ENCODE assay signal across 12 cellular contexts in genomic region chr2:85702172-85702571, GRCh38. TPM values are rescaled to one million over a fixed set of nuclear protein-coding genes. Genes with fewer than 3 reads are reported as not detected.
DNase-seq lines count a peak whose midpoint lies in the region; ATAC-seq, FAIRE-seq and TF ChIP-seq lines count a peak whose summit lies in the region.
"Had no signal": no experiment of that assay in that cellular context is flagged by ENCODE, and none has a peak within 500 bp of the region (broad histone marks: within the 10 kb centered on the region; RNA-seq: fewer than 3 reads in every experiment).

No MANE protein-coding gene starts in this region.

- H3K27ac Mint-ChIP-seq in astrocyte (ENCODE audit: unreplicated experiment) (peak overlapping the region; percentile 89), immature natural killer cell (peak overlapping the region; percentile 91 to 98 (median 95))
- H3K27ac Mint-ChIP-seq: nephron had no signal

- intact Hi-C loops in psoas muscle (cut with DNase I): no loop called here

- peak overlapping the region; percentile 19 for H3K4me3 ChIP-seq in astrocyte (ENCODE audit: insufficient read depth, low read depth, low read length)
- H3K4me3 ChIP-seq in psoas muscle: no peak overlapping the region

- no peaks in the 10 kb centered on the region for H3K36me3 ChIP-seq in astrocyte (ENCODE audit: insufficient read depth, low read length)
- no peaks in the 10 kb centered on the region for H3K36me3 ChIP-seq in psoas muscle (ENCODE audit: insufficient read depth in 1 of 2, low read depth in 1 of 2)

- H4K20me1 ChIP-seq in astrocyte (ENCODE audit: insufficient read depth, low read length): no peaks in the 10 kb centered on the region

- peak; percentile 28 for DNase-seq in Daoy (ENCODE audit: low read depth)
- DNase-seq in LHCN-M2 (ENCODE audit: low read depth): peak; percentile 72
- DNase-seq in astrocyte (ENCODE audit: low read depth): peak; percentile 73
- DNase-seq in immature natural killer cell: no peak
- no peak for DNase-seq in Kasumi-1 (lab: John Stamatoyannopoulos, UW)
- DNase-seq in psoas muscle: no peak
- no peak for DNase-seq in UCSD-AML1 (lab: John Stamatoyannopoulos, UW; ENCODE audit: unreplicated experiment)
- DNase-seq: DND-41; stimulated activated CD4-positive, alpha-beta T cell treated with anti-CD3 and anti-CD28 coated beads, Interleukin-1b, Interleukin-23, amount 100 ng/mL, for 48 hours had no signal

- ATAC-seq in psoas muscle (no peak), GM21737 (IDR thresholded peaks at IDR 0.05; ENCODE audit: unreplicated experiment) (no peak)

- H3K9me3 Mint-ChIP-seq in astrocyte (ENCODE audit: unreplicated experiment) (no peaks in the 10 kb centered on the region), immature natural killer cell (no peaks in the 10 kb centered on the region)
- H3K9me3 Mint-ChIP-seq: nephron had no signal

- peak overlapping the region; percentile 79 for H3K4me2 ChIP-seq in astrocyte (ENCODE audit: low read length)

- H3K4me3 Mint-ChIP-seq in astrocyte (ENCODE audit: unreplicated experiment) (no peak overlapping the region), immature natural killer cell (peak overlapping the region; percentile 75 to 90 (median 77))
- H3K4me3 Mint-ChIP-seq: nephron had no signal

- no peaks in the 10 kb centered on the region for H3K79me2 ChIP-seq in astrocyte (ENCODE audit: insufficient read depth, low read length)

- H3K27me3 Mint-ChIP-seq in astrocyte (ENCODE audit: low read depth, unreplicated experiment): peaks cover 6% of the 10 kb centered on the region
- H3K27me3 Mint-ChIP-seq in immature natural killer cell (ENCODE audit: low read depth in 3 of 3): peaks cover 14 to 25% (median 23%) of the 10 kb centered on the region in 3 donors

- H3K36me3 Mint-ChIP-seq in astrocyte (ENCODE audit: low read depth, unreplicated experiment) (no peaks in the 10 kb centered on the region), immature natural killer cell (peaks cover 30 to 34% (median 33%) of the 10 kb centered on the region in 3 donors)

- H3K4me1 Mint-ChIP-seq in astrocyte (ENCODE audit: low read depth, unreplicated experiment) (peaks cover 26% of the 10 kb centered on the region), immature natural killer cell (peaks cover 93 to 100% of the 10 kb centered on the region in 2 donors)

- H3K27ac ChIP-seq in astrocyte (ENCODE audit: low read depth, low read length) (peak overlapping the region; percentile 67), psoas muscle (no peak overlapping the region)

- H3K27me3 ChIP-seq in astrocyte (ENCODE audit: insufficient read depth, low read length): peaks cover 3% of the 10 kb centered on the region
- H3K27me3 ChIP-seq in psoas muscle (ENCODE audit: insufficient read depth in 3 of 3, low read length in 2 of 3): no peaks in the 10 kb centered on the region

- peak overlapping the region; percentile 45 for H3K9ac ChIP-seq in astrocyte (ENCODE audit: low read length)

- peaks cover 26% of the 10 kb centered on the region for H3K4me1 ChIP-seq in astrocyte (ENCODE audit: insufficient read depth, low read length)
- H3K4me1 ChIP-seq in psoas muscle: peaks cover 34% of the 10 kb centered on the region

- no peak overlapping the region for H2AFZ ChIP-seq in astrocyte (ENCODE audit: low read depth, low read length)

- FAIRE-seq in astrocyte (lab: Jason Lieb, UNC): no peak

- H3K9me3 ChIP-seq in astrocyte (ENCODE audit: insufficient read depth, low read depth, low read length): no peaks in the 10 kb centered on the region
- H3K9me3 ChIP-seq in psoas muscle: no peaks in the 10 kb centered on the region

- TF ChIP-seq CTCF in astrocyte (IDR thresholded peaks at IDR 0.05; ENCODE audit: insufficient read depth, low read depth, low read length) (no peak), psoas muscle (IDR thresholded peaks at IDR 0.05) (no peak)

RNA-seq across cellular contexts. Expression of gene GNLY, which starts 8.0 kb away (rescaled TPM):
- total RNA-seq in Daoy (2014; rRNA removed; shearing (Covaris generic)): not detected in 2 replicates
- not detected in 2 replicates for total RNA-seq in LHCN-M2 (2014; rRNA removed)
- polyA plus RNA-seq in LHCN-M2 (2012): not detected
- not detected in 2 replicates for total RNA-seq in astrocyte
- over 10,000 TPM; 13,165 to 20,506 (median 19,340) TPM for polyA plus RNA-seq in immature natural killer cell
- 10 to 100 TPM in 1 of 4 donors, 1 to 10 TPM in 2, under 1 TPM in 1; 0.58 to 20.0 (median 5.8) TPM for total RNA-seq in psoas muscle
- polyA plus RNA-seq in psoas muscle: 10 to 100 TPM in 2 of 3 donors, 1 to 10 TPM in 1; 4.9 to 31.6 (median 23.4) TPM

RNA-seq across cellular contexts. Expression of gene SFTPB, which starts 34.2 kb away (rescaled TPM):
- total RNA-seq in Daoy (2014; rRNA removed; shearing (Covaris generic)): not detected in 2 replicates
- total RNA-seq in LHCN-M2 (2014; rRNA removed) (not detected in 2 replicates), astrocyte (not detected in 2 replicates), psoas muscle (1 to 10 TPM in 2 of 4 donors, under 1 TPM in 2; 0.25 to 1.1 (median 0.96) TPM)
- not detected for polyA plus RNA-seq in LHCN-M2 (2012)
- polyA plus RNA-seq in immature natural killer cell (not detected), psoas muscle (1 to 10 TPM in 1 of 3 donors, under 1 TPM in 2; 0.04 to 1.5 (median 0.98) TPM)
- total RNA-seq: subcutaneous adipose tissue had no signal

RNA-seq across cellular contexts. Expression of gene ATOH8, which starts 51.6 kb away (rescaled TPM):
- total RNA-seq in Daoy (2014; rRNA removed; shearing (Covaris generic)): 10.0 and 17.7 TPM in 2 replicates
- total RNA-seq in LHCN-M2 (2014; rRNA removed) (129 and 179 TPM in 2 replicates), astrocyte (1.2 and 1.9 TPM in 2 replicates), psoas muscle (10 to 100 TPM; 22.0 to 82.1 (median 57.3) TPM)
- polyA plus RNA-seq in LHCN-M2 (2012): 120 TPM
- polyA plus RNA-seq in immature natural killer cell (not detected), psoas muscle (10 to 100 TPM; 48.7 to 77.2 (median 59.4) TPM)

Comparison
In these comparisons a context has a peak if more than half of its experiments do, and no peak if none do; other contexts are left out.
1. DNase-seq: peak in Daoy (single experiment), LHCN-M2 (single experiment) and astrocyte (single experiment); none in immature natural killer cell (0 of 3), Kasumi-1 (0 of 2), psoas muscle (0 of 2) and UCSD-AML1 (single experiment).